33 cellular contexts compared by ENCODE assay signal in genomic region chr17:9940826-9941225, GRCh38. TPM values are rescaled to one million over a fixed set of nuclear protein-coding genes. Genes with fewer than 3 reads are reported as not detected.
"Had no signal": no experiment of that assay in that cellular context is flagged by ENCODE, and none has a peak within 500 bp of the region (broad histone marks: within the 10 kb centered on the region; RNA-seq: fewer than 3 reads in every experiment).

No MANE protein-coding gene starts in this region.

- H3K4me1 ChIP-seq: body of pancreas, foreskin keratinocyte had no signal

- H3K9me3 ChIP-seq: gastrocnemius medialis had no signal

- ATAC-seq: activated CD4-positive, alpha-beta T cell treated with anti-CD3 and anti-CD28 coated beads for 36 hours; activated CD8-positive, alpha-beta memory T cell treated with anti-CD3 and anti-CD28 coated beads, Interleukin-2, amount 10 ng/mL, durations not matched to agents 7 days and 5 days; activated CD8-positive, alpha-beta T cell treated with anti-CD3 and anti-CD28 coated beads, Interleukin-2, amount 10 ng/mL, durations not matched to agents 7 days and 5 days; activated naive CD4-positive, alpha-beta T cell treated with anti-CD3 and anti-CD28 coated beads, Interleukin-2, amount 50 U/mL, for 72 hours; body of pancreas; effector memory CD8-positive, alpha-beta T cell; foreskin keratinocyte; gastrocnemius medialis; heart right ventricle; T-helper 17 cell had no signal

- H3K27ac ChIP-seq: body of pancreas, coronary artery, esophagus muscularis mucosa, foreskin keratinocyte, gastrocnemius medialis, heart right ventricle, WERI-Rb-1 had no signal

- DNase-seq: activated CD4-positive, alpha-beta memory T cell treated with anti-CD3 and anti-CD28 coated beads for 36 hours; activated CD4-positive, alpha-beta T cell treated with anti-CD3 and anti-CD28 coated beads for 36 hours; activated CD4-positive, alpha-beta T cell treated with anti-CD3 and anti-CD28 coated beads, Interleukin-2, amount 10 ng/mL, durations not matched to agents 24 days and 14 days; activated CD4-positive, CD25-positive, alpha-beta regulatory T cell; activated CD4-positive, CD25-positive, alpha-beta regulatory T cell treated with anti-CD3 and anti-CD28 coated beads, Interleukin-2, amount 50 U/mL, for 72 hours; activated CD8-positive, alpha-beta memory T cell treated with anti-CD3 and anti-CD28 coated beads, Interleukin-2, amount 10 ng/mL, durations not matched to agents 7 days and 5 days; activated CD8-positive, alpha-beta memory T cell treated with anti-CD3 and anti-CD28 coated beads, Interleukin-2, amount 50 U/mL, for 4 hours; activated CD8-positive, alpha-beta T cell treated with anti-CD3 and anti-CD28 coated beads, Interleukin-2, amount 10 ng/mL, durations not matched to agents 7 days and 5 days; activated effector memory CD4-positive, alpha-beta T cell treated with anti-CD3 and anti-CD28 coated beads, Interleukin-2, amount 50 U/mL, for 16 hours; activated naive CD4-positive, alpha-beta T cell treated with anti-CD3 and anti-CD28 coated beads, Interleukin-2, amount 10 ng/mL, durations not matched to agents 7 days and 5 days; activated naive CD8-positive, alpha-beta T cell treated with anti-CD3 and anti-CD28 coated beads, Interleukin-2, amount 10 ng/mL, durations not matched to agents 7 days and 5 days; activated T-cell treated with anti-CD3 and anti-CD28 coated beads, Interleukin-2, amount 50 U/mL, for 1 hour; activated T-cell treated with anti-CD3 and anti-CD28 coated beads, Interleukin-2, amount 50 U/mL, for 48 hours; body of pancreas; central memory CD4-positive, alpha-beta T cell; cerebellar nuclear complex; effector CD4-positive, alpha-beta T cell; effector memory CD8-positive, alpha-beta T cell; erythroblast; foreskin keratinocyte; gastrocnemius medialis; heart right ventricle; T-helper 1 cell; T-helper 17 cell; T1000; WERI-Rb-1 had no signal

- H3K4me3 ChIP-seq: body of pancreas, coronary artery, esophagus muscularis mucosa, gastrocnemius medialis, heart right ventricle had no signal

- H3K36me3 ChIP-seq: gastrocnemius medialis, WERI-Rb-1 had no signal

- H3K27me3 ChIP-seq: body of pancreas, esophagus muscularis mucosa, foreskin keratinocyte, gastrocnemius medialis, heart right ventricle had no signal

RNA-seq across cellular contexts. Expression of gene RCVRN, which starts 35.8 kb away (rescaled TPM):
- total RNA-seq: activated CD4-positive, alpha-beta memory T cell treated with anti-CD3 and anti-CD28 coated beads for 36 hours; activated CD4-positive, alpha-beta T cell treated with anti-CD3 and anti-CD28 coated beads for 36 hours; activated CD4-positive, alpha-beta T cell treated with anti-CD3 and anti-CD28 coated beads, Interleukin-2, amount 10 ng/mL, durations not matched to agents 24 days and 14 days; activated CD8-positive, alpha-beta memory T cell treated with anti-CD3 and anti-CD28 coated beads for 36 hours; activated CD8-positive, alpha-beta memory T cell treated with anti-CD3 and anti-CD28 coated beads, Interleukin-2, amount 10 ng/mL, durations not matched to agents 7 days and 5 days; activated CD8-positive, alpha-beta T cell treated with anti-CD3 and anti-CD28 coated beads, Interleukin-2, amount 10 ng/mL, durations not matched to agents 7 days and 5 days; activated naive CD4-positive, alpha-beta T cell treated with anti-CD3 and anti-CD28 coated beads, Interleukin-2, amount 50 U/mL, for 72 hours; activated naive CD8-positive, alpha-beta T cell treated with anti-CD3 and anti-CD28 coated beads, Interleukin-2, amount 10 ng/mL, durations not matched to agents 7 days and 5 days; activated T-helper 1 cell treated with anti-CD3 and anti-CD28 coated beads, Interleukin-12 subunit alpha, Interleukin-12 subunit beta, Interleukin-2, Interleukin-4 antibody, amounts not matched to agents 30 ng/mL and 10 ng/mL and 1 ng/mL, durations not matched to agents 14 hours and 24 hours and 36 hours; activated T-helper 2 cell treated with anti-CD3 and anti-CD28 coated beads, Interferon-gamma antibody, Interleukin-2, Interleukin-4, amounts not matched to agents 10 μg/mL and 5 μg/mL and 100 μg/mL, durations not matched to agents 14 hours and 24 hours and 36 hours; body of pancreas; foreskin keratinocyte; gastrocnemius medialis; glomerular endothelial cell; T-helper 17 cell had no signal
